ENCODE assay signal across 8 cellular contexts in the genomic region with DNA sequence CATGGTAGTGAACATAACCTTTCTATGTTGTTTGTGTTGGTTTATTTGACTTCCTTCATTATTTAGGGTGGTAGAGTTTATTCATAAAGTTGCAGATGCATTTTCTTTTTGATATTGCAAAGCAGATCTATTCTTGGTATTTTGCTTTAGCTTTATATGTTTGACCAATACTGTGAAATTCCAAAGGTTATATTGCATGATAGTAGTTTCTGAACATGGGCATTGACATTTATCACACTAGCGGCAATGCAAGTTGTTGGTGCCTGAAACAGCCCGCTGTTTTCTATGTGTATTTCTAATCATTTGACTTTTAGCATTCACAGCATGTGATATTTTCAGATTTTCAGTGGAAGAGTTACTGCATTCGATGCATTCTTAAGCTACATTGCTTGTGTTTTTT.
"Had no signal": no experiment of that assay in that cellular context is flagged by ENCODE, and none has a peak within 500 bp of the region (broad histone marks: within the 10 kb centered on the region; RNA-seq: fewer than 3 reads in every experiment).

No MANE protein-coding gene starts in this region.

- H3K9me3 Mint-ChIP-seq: GM23338 had no signal

- H3K9me3 ChIP-seq: HAP-1 had no signal

- DNase-seq: H7, HFFc6, IMR-90 had no signal

- H3K4me2 ChIP-seq: GM23338 had no signal

- ATAC-seq: GM23338, HCT116, K562 had no signal

- H2AFZ ChIP-seq: GM23338 had no signal

- H3K4me1 ChIP-seq: HAP-1 had no signal

- H3K4me3 ChIP-seq: GM23338, HAP-1, K562 had no signal

- H3K36me3 ChIP-seq: HAP-1 had no signal

- H3K4me3 Mint-ChIP-seq: GM23338, HFFc6 had no signal

- H3K27ac Mint-ChIP-seq: GM23338, HFFc6 had no signal

- FAIRE-seq: K562 had no signal

- H3K27ac ChIP-seq: HL-60 had no signal
